Comparison of ENCODE assay signal across 20 cellular contexts in the genomic region with DNA sequence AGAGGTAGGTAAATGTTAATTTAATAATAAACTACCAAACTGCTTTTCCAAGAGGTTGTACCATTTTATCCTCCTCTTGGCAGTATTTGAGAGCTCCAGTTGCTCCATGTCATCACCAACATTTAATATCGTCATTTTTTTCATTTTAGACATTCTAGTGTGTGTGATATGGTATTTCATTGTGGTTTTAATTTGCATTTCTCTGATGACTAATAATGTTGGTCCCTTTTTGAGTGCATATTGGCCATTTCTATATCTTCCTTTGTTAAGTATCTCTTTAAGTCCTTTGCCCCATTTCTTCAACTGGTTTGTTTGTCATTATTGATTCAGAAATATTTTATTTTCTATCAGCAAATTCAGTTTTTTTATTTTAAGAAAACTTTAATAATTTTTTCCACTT.
"Had no signal": no experiment of that assay in that cellular context is flagged by ENCODE, and none has a peak within 500 bp of the region (broad histone marks: within the 10 kb centered on the region; RNA-seq: fewer than 3 reads in every experiment).

No MANE protein-coding gene starts in this region.

- FAIRE-seq: endometrium, frontal cortex, kidney, small intestine had no signal

- H3K36me3 Mint-ChIP-seq: memory B cell, mesothelial cell of epicardium, natural killer cell had no signal

- DNase-seq: effector memory CD4-positive, alpha-beta T cell; heart right ventricle; kidney; left cardiac atrium; left ventricle myocardium inferior; lower lobe of right lung; natural killer cell; posterior cingulate gyrus; small intestine; stimulated activated CD4-positive, alpha-beta T cell treated with anti-CD3 and anti-CD28 coated beads, Interleukin-12 subunit alpha, Interleukin-12 subunit beta, amount 100 ng/mL, for 4 hours; stimulated activated naive CD4-positive, alpha-beta T cell; stomach; substantia nigra; transverse colon had no signal

- H3K27ac Mint-ChIP-seq: memory B cell, mesothelial cell of epicardium, natural killer cell had no signal

- H3K9me3 Mint-ChIP-seq: memory B cell, neural crest cell had no signal

- ATAC-seq: esophagus mucosa, heart right ventricle, left cardiac atrium, lower lobe of right lung, natural killer cell had no signal

- H3K4me1 Mint-ChIP-seq: memory B cell, mesothelial cell of epicardium, natural killer cell had no signal

- H3K4me3 Mint-ChIP-seq: memory B cell, mesothelial cell of epicardium, natural killer cell, neural crest cell had no signal
